Comparison of ENCODE assay signal across 11 cellular contexts in the genomic region with DNA sequence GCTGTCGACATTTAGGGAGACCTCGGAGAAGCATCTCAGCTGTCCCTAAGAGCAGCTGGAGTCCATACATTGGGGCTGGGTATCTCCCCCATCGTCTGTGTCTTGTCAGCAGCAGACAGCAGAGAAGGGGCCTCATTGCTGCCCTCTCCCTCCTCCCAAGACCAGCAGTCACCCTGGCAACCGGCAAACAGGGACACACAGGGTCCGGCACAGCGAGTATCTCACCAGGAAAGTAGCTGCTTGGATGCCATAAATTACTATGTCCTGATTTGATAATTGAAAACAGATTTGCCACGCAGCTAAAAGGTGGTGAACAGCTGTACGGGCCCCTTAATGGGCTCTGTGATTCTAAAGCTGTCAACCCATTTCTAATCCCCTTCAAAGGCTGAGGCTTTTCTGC.
A peak's percentile ranks its signal among the peaks of the same experiment; 100 is the strongest.
DNase-seq lines count a peak whose midpoint lies in the region; ATAC-seq and TF ChIP-seq lines count a peak whose summit lies in the region.
"Had no signal": no experiment of that assay in that cellular context is flagged by ENCODE, and none has a peak within 500 bp of the region (broad histone marks: within the 10 kb centered on the region; RNA-seq: fewer than 3 reads in every experiment).

No MANE protein-coding gene starts in this region.

- TF ChIP-seq EP300 in gastroesophageal sphincter (IDR thresholded peaks at IDR 0.05) (no peak), suprapubic skin (IDR thresholded peaks at IDR 0.05) (no peak)

- no peak for ATAC-seq in activated naive CD4-positive, alpha-beta T cell treated with anti-CD3 and anti-CD28 coated beads, Interleukin-2, amount 50 U/mL, for 72 hours
- peak; percentile 27 for ATAC-seq in gastroesophageal sphincter

- peak overlapping the region in 3 of 4 donors; percentile 54 to 65 (median 58) for H3K27ac ChIP-seq in gastroesophageal sphincter
- peak overlapping the region; percentile 43 for H3K27ac ChIP-seq in suprapubic skin
- H3K27ac ChIP-seq: VCaP had no signal

- H3K4me1 ChIP-seq in gastroesophageal sphincter = peaks cover 3 to 47% (median 7%) of the 10 kb centered on the region in 3 donors
- H3K4me1 ChIP-seq in suprapubic skin = peaks cover 12% of the 10 kb centered on the region

- 19 to 24% methylated on average over 2 of the region's 8 CpGs for WGBS in gastroesophageal sphincter (ENCODE audit: low coverage in 1 of 2), 2 donors
- WGBS in suprapubic skin = 54% methylated on average over 8 of the region's 8 CpGs

- H3K4me1 Mint-ChIP-seq in activated naive CD4-positive, alpha-beta T cell treated with anti-CD3 and anti-CD28 coated beads, Interleukin-2, amount 10 ng/mL, durations not matched to agents 7 days and 5 days = peaks cover 3% of the 10 kb centered on the region

- peaks cover 85% of the 10 kb centered on the region for H3K36me3 Mint-ChIP-seq in activated naive CD4-positive, alpha-beta T cell treated with anti-CD3 and anti-CD28 coated beads, Interleukin-2, amount 10 ng/mL, durations not matched to agents 7 days and 5 days
- H3K36me3 Mint-ChIP-seq in activated naive CD4-positive, alpha-beta T cell treated with anti-CD3 and anti-CD28 coated beads, Interleukin-2, amount 50 U/mL, for 72 hours = peaks cover 57 to 92% of the 10 kb centered on the region in 2 donors

- no peaks in the 10 kb centered on the region for H3K9me3 ChIP-seq in gastroesophageal sphincter
- no peaks in the 10 kb centered on the region for H3K9me3 ChIP-seq in suprapubic skin

- no peak for TF ChIP-seq POLR2A in gastroesophageal sphincter (IDR thresholded peaks at IDR 0.05)
- TF ChIP-seq POLR2A in suprapubic skin (IDR thresholded peaks at IDR 0.05) = no peak

- peak overlapping the region; percentile 3 for H3K27ac Mint-ChIP-seq in activated naive CD4-positive, alpha-beta T cell treated with anti-CD3 and anti-CD28 coated beads, Interleukin-2, amount 10 ng/mL, durations not matched to agents 7 days and 5 days
- H3K27ac Mint-ChIP-seq in activated naive CD4-positive, alpha-beta T cell treated with anti-CD3 and anti-CD28 coated beads, Interleukin-2, amount 50 U/mL, for 72 hours = no peak overlapping the region

- no peaks in the 10 kb centered on the region for H3K9me3 Mint-ChIP-seq in activated naive CD4-positive, alpha-beta T cell treated with anti-CD3 and anti-CD28 coated beads, Interleukin-2, amount 10 ng/mL, durations not matched to agents 7 days and 5 days
- H3K9me3 Mint-ChIP-seq in activated naive CD4-positive, alpha-beta T cell treated with anti-CD3 and anti-CD28 coated beads, Interleukin-2, amount 50 U/mL, for 72 hours = no peaks in the 10 kb centered on the region

- H3K4me3 ChIP-seq in gastroesophageal sphincter (no peak overlapping the region), suprapubic skin (no peak overlapping the region)

- no peaks in the 10 kb centered on the region for H3K27me3 Mint-ChIP-seq in activated naive CD4-positive, alpha-beta T cell treated with anti-CD3 and anti-CD28 coated beads, Interleukin-2, amount 10 ng/mL, durations not matched to agents 7 days and 5 days

- TF ChIP-seq CTCF in gastroesophageal sphincter (IDR thresholded peaks at IDR 0.05) (no peak), suprapubic skin (IDR thresholded peaks at IDR 0.05) (no peak)

- DNase-seq in activated naive CD4-positive, alpha-beta T cell treated with anti-CD3 and anti-CD28 coated beads, Interleukin-2, amount 10 ng/mL, durations not matched to agents 7 days and 5 days = no peak
- no peak for DNase-seq in activated naive CD4-positive, alpha-beta T cell treated with anti-CD3 and anti-CD28 coated beads, Interleukin-2, amount 50 U/mL, for 72 hours (ENCODE audit: low spot score in 2 of 2)
- peak; percentile 100 for DNase-seq in SK-N-DZ (ENCODE audit: low spot score)
- DNase-seq in suprapubic skin (ENCODE audit: low spot score in 2 of 2) = no peak
- no peak for DNase-seq in COLO668 (lab: John Stamatoyannopoulos, UW; ENCODE audit: unreplicated experiment)
- DNase-seq in HUDEP-2 (lab: John Stamatoyannopoulos, UW; ENCODE audit: unreplicated experiment in 76 of 76) = no peak
- no peak for DNase-seq in NCI-H2171 (lab: John Stamatoyannopoulos, UW)
- DNase-seq: activated gamma-delta T cell, AML-193 had no signal

- H3K36me3 ChIP-seq in gastroesophageal sphincter = peaks cover 0 to 79% of the 10 kb centered on the region in 2 donors
- H3K36me3 ChIP-seq in suprapubic skin = peaks cover 88% of the 10 kb centered on the region

- H3K4me3 Mint-ChIP-seq in activated naive CD4-positive, alpha-beta T cell treated with anti-CD3 and anti-CD28 coated beads, Interleukin-2, amount 10 ng/mL, durations not matched to agents 7 days and 5 days = no peak overlapping the region

- H3K27me3 ChIP-seq in gastroesophageal sphincter (no peaks in the 10 kb centered on the region), suprapubic skin (no peaks in the 10 kb centered on the region)

- CTCF ChIA-PET in activated naive CD4-positive, alpha-beta T cell treated with anti-CD3 and anti-CD28 coated beads, Interleukin-2, amount 10 ng/mL, durations not matched to agents 7 days and 5 days (lab: Charles Lee) = interaction anchor here (1.2 kb wide), 1 partner anchor 51 kb away, joined by 3 read pairs; no protein-coding TSS in a partner anchor
